Comparison of ENCODE assay signal across 21 cellular contexts in genomic region chr18:78780719-78781600, GRCh38.
"Had no signal": no experiment of that assay in that cellular context is flagged by ENCODE, and none has a peak within 500 bp of the region (broad histone marks: within the 10 kb centered on the region; RNA-seq: fewer than 3 reads in every experiment).

No MANE protein-coding gene starts in this region.

- H3K36me3 Mint-ChIP-seq: activated naive CD8-positive, alpha-beta T cell treated with anti-CD3 and anti-CD28 coated beads for 36 hours; natural killer cell had no signal

- H3K27me3 ChIP-seq: breast epithelium, heart left ventricle, right lobe of liver, thyroid gland had no signal

- H3K27ac ChIP-seq: breast epithelium, coronary artery, epithelial cell of prostate, heart left ventricle, left lung, right lobe of liver, thyroid gland had no signal

- H3K9me3 Mint-ChIP-seq: activated naive CD8-positive, alpha-beta T cell treated with anti-CD3 and anti-CD28 coated beads for 36 hours; activated T-cell treated with anti-CD3 and anti-CD28 coated beads, Interleukin-2, amount 50 U/mL, for 24 hours; activated T-helper 17 cell treated with anti-CD3 and anti-CD28 coated beads, Interleukin-2, amount 50 U/mL, for 72 hours; natural killer cell had no signal

- H3K4me3 ChIP-seq: breast epithelium, coronary artery, heart left ventricle, left lung, lung, right lobe of liver, smooth muscle cell, thyroid gland had no signal

- DNase-seq: activated CD4-positive, alpha-beta T cell treated with anti-CD3 and anti-CD28 coated beads, Interleukin-2, amount 50 U/mL, for 4 hours; activated CD8-positive, alpha-beta memory T cell treated with anti-CD3 and anti-CD28 coated beads for 24 hours; activated CD8-positive, alpha-beta memory T cell treated with anti-CD3 and anti-CD28 coated beads, Interleukin-2, amount 50 U/mL, for 4 hours; activated naive CD4-positive, alpha-beta T cell treated with Interleukin-2 at 50 U/mL for 16 hours; activated naive CD8-positive, alpha-beta T cell treated with anti-CD3 and anti-CD28 coated beads for 36 hours; activated T-cell treated with anti-CD3 and anti-CD28 coated beads, Interleukin-2, amount 50 U/mL, for 24 hours; kidney; natural killer cell; stimulated activated CD4-positive, alpha-beta T cell treated with anti-CD3 and anti-CD28 coated beads, Interleukin-4, amount 100 ng/mL, for 1 hour; stimulated activated naive CD4-positive, alpha-beta T cell; T-helper 9 cell; thyroid gland had no signal

- H3K4me3 Mint-ChIP-seq: activated naive CD8-positive, alpha-beta T cell treated with anti-CD3 and anti-CD28 coated beads for 36 hours; activated T-cell treated with anti-CD3 and anti-CD28 coated beads, Interleukin-2, amount 50 U/mL, for 24 hours; activated T-helper 17 cell treated with anti-CD3 and anti-CD28 coated beads, Interleukin-2, amount 50 U/mL, for 72 hours; natural killer cell had no signal

- H3K9me3 ChIP-seq: breast epithelium, heart left ventricle, left lung, right lobe of liver, thyroid gland had no signal

- H3K27ac Mint-ChIP-seq: activated naive CD8-positive, alpha-beta T cell treated with anti-CD3 and anti-CD28 coated beads for 36 hours; activated T-cell treated with anti-CD3 and anti-CD28 coated beads, Interleukin-2, amount 50 U/mL, for 24 hours; activated T-helper 17 cell treated with anti-CD3 and anti-CD28 coated beads, Interleukin-2, amount 50 U/mL, for 72 hours; natural killer cell had no signal

- H3K27me3 Mint-ChIP-seq: activated naive CD8-positive, alpha-beta T cell treated with anti-CD3 and anti-CD28 coated beads for 36 hours; activated T-cell treated with anti-CD3 and anti-CD28 coated beads, Interleukin-2, amount 50 U/mL, for 24 hours; activated T-helper 17 cell treated with anti-CD3 and anti-CD28 coated beads, Interleukin-2, amount 50 U/mL, for 72 hours had no signal

- ATAC-seq: activated T-helper 17 cell treated with anti-CD3 and anti-CD28 coated beads, Interleukin-2, amount 50 U/mL, for 72 hours; heart left ventricle; left lung; natural killer cell; right lobe of liver had no signal

- H3K4me1 Mint-ChIP-seq: activated naive CD8-positive, alpha-beta T cell treated with anti-CD3 and anti-CD28 coated beads for 36 hours; activated T-helper 17 cell treated with anti-CD3 and anti-CD28 coated beads, Interleukin-2, amount 50 U/mL, for 72 hours; natural killer cell had no signal

- H3K36me3 ChIP-seq: breast epithelium, heart left ventricle, left lung, right lobe of liver, thyroid gland had no signal

- H3K4me1 ChIP-seq: breast epithelium, heart left ventricle, left lung, right lobe of liver, thyroid gland had no signal
